In genomic region chr6:105051941-105052471, GRCh38 we compare ENCODE assay signal across 1 cellular context.
TF ChIP-seq lines count a peak whose summit lies in the region.

No MANE protein-coding gene starts in this region.

TF ChIP-seq in H1, 55 proteins besides CTCF, POLR2A, EP300 and RAD21:
- TF ChIP-seq, protein P1, sequence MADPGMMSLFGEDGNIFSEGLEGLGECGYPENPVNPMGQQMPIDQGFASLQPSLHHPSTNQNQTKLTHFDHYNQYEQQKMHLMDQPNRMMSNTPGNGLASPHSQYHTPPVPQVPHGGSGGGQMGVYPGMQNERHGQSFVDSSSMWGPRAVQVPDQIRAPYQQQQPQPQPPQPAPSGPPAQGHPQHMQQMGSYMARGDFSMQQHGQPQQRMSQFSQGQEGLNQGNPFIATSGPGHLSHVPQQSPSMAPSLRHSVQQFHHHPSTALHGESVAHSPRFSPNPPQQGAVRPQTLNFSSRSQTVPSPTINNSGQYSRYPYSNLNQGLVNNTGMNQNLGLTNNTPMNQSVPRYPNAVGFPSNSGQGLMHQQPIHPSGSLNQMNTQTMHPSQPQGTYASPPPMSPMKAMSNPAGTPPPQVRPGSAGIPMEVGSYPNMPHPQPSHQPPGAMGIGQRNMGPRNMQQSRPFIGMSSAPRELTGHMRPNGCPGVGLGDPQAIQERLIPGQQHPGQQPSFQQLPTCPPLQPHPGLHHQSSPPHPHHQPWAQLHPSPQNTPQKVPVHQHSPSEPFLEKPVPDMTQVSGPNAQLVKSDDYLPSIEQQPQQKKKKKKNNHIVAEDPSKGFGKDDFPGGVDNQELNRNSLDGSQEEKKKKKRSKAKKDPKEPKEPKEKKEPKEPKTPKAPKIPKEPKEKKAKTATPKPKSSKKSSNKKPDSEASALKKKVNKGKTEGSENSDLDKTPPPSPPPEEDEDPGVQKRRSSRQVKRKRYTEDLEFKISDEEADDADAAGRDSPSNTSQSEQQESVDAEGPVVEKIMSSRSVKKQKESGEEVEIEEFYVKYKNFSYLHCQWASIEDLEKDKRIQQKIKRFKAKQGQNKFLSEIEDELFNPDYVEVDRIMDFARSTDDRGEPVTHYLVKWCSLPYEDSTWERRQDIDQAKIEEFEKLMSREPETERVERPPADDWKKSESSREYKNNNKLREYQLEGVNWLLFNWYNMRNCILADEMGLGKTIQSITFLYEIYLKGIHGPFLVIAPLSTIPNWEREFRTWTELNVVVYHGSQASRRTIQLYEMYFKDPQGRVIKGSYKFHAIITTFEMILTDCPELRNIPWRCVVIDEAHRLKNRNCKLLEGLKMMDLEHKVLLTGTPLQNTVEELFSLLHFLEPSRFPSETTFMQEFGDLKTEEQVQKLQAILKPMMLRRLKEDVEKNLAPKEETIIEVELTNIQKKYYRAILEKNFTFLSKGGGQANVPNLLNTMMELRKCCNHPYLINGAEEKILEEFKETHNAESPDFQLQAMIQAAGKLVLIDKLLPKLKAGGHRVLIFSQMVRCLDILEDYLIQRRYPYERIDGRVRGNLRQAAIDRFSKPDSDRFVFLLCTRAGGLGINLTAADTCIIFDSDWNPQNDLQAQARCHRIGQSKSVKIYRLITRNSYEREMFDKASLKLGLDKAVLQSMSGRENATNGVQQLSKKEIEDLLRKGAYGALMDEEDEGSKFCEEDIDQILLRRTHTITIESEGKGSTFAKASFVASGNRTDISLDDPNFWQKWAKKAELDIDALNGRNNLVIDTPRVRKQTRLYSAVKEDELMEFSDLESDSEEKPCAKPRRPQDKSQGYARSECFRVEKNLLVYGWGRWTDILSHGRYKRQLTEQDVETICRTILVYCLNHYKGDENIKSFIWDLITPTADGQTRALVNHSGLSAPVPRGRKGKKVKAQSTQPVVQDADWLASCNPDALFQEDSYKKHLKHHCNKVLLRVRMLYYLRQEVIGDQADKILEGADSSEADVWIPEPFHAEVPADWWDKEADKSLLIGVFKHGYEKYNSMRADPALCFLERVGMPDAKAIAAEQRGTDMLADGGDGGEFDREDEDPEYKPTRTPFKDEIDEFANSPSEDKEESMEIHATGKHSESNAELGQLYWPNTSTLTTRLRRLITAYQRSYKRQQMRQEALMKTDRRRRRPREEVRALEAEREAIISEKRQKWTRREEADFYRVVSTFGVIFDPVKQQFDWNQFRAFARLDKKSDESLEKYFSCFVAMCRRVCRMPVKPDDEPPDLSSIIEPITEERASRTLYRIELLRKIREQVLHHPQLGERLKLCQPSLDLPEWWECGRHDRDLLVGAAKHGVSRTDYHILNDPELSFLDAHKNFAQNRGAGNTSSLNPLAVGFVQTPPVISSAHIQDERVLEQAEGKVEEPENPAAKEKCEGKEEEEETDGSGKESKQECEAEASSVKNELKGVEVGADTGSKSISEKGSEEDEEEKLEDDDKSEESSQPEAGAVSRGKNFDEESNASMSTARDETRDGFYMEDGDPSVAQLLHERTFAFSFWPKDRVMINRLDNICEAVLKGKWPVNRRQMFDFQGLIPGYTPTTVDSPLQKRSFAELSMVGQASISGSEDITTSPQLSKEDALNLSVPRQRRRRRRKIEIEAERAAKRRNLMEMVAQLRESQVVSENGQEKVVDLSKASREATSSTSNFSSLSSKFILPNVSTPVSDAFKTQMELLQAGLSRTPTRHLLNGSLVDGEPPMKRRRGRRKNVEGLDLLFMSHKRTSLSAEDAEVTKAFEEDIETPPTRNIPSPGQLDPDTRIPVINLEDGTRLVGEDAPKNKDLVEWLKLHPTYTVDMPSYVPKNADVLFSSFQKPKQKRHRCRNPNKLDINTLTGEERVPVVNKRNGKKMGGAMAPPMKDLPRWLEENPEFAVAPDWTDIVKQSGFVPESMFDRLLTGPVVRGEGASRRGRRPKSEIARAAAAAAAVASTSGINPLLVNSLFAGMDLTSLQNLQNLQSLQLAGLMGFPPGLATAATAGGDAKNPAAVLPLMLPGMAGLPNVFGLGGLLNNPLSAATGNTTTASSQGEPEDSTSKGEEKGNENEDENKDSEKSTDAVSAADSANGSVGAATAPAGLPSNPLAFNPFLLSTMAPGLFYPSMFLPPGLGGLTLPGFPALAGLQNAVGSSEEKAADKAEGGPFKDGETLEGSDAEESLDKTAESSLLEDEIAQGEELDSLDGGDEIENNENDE (IDR thresholded peaks at IDR 0.05; ENCODE audit: insufficient replicate concordance, low read length) = no peak
- TF ChIP-seq MAX (IDR thresholded peaks at IDR 0.05) (no peak), BCL11A (IDR thresholded peaks at IDR 0.05; ENCODE audit: low read depth in 2 of 2, low read length in 2 of 2) (no peak), EZH2 (IDR thresholded peaks at IDR 0.05; ENCODE audit: low read depth, low read length, severe bottlenecking) (no peak), SIN3A (conservative IDR thresholded peaks at IDR 0.05 in 1 of 2, IDR thresholded peaks at IDR 0.05 in 1 of 2; ENCODE audit: low read depth in 1 of 2, low read length in 2 of 2) (no peak), KDM5A (IDR thresholded peaks at IDR 0.05; ENCODE audit: low read length) (no peak), HDAC2 (IDR thresholded peaks at IDR 0.05; ENCODE audit: borderline replicate concordance in 1 of 2, low read depth in 2 of 2, low read length in 2 of 2) (no peak), JUND (IDR thresholded peaks at IDR 0.05; ENCODE audit: low read length) (no peak), SIX5 (IDR thresholded peaks at IDR 0.05; ENCODE audit: low read depth, low read length) (no peak)
